ENCODE assay signal across 17 cellular contexts in the genomic region with DNA sequence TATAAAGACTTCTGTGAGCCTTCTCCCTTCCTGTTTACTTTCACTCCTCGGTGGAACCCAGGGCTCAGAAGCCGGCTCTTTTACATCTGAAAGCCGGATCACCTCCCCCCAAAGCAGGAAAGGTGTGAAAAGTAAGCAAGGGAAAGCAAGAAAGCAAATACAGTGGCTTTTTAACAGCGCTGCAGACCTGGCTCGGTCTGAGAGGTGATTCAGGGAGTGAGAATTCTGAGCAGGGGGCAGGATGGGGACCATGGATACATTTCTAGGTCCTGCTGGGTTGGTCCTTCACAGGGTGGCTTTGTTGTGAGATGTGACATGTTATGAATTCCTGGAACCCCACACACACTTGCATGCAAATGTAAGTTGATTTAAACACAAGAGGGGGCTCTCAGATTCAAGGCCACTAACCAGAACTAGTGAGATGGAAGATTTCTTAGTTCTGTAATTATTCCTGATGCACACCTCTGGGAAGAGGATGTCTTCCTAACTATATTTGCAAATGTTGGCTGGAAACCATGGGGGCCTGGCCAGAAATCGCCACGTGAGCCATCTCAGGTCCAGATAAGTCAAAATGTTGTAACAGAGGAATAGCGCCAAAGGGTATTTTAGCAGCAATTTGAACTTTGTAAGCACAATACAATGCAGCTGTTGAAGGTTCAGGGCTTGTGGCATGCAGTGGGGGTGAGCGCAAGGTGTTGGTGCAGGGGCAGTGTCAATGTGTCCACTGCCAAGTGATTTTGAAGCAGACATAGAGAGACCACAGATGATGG.
A peak's percentile ranks its signal among the peaks of the same experiment; 100 is the strongest.
DNase-seq lines count a peak whose midpoint lies in the region; ATAC-seq, FAIRE-seq and TF ChIP-seq lines count a peak whose summit lies in the region.
"Had no signal": no experiment of that assay in that cellular context is flagged by ENCODE, and none has a peak within 500 bp of the region (broad histone marks: within the 10 kb centered on the region; RNA-seq: fewer than 3 reads in every experiment).

No MANE protein-coding gene starts in this region.

- intact Hi-C loops in left colon (cut with DNase I, micrococcal nuclease): no loop called here
- intact Hi-C loops in sciatic nerve (cut with DNase I): no loop called here
- intact Hi-C loops in posterior vena cava (cut with DNase I): no loop called here

- peak; percentile 65 for DNase-seq in NCI-H1092 treated with DMSO at 0.1 percent for 48 hours (lab: John Stamatoyannopoulos, UW)
- no peak for DNase-seq in NCI-H1092 (lab: John Stamatoyannopoulos, UW)
- DNase-seq in astrocyte (ENCODE audit: low read depth): no peak
- no peak for DNase-seq in left colon
- DNase-seq in sciatic nerve (ENCODE audit: low spot score): no peak
- DNase-seq in putamen (ENCODE audit: low spot score): no peak
- no peak for DNase-seq in posterior vena cava (ENCODE audit: low spot score)
- DNase-seq: activated CD4-positive, alpha-beta T cell treated with anti-CD3 and anti-CD28 coated beads, Interleukin-2, amount 50 U/mL, for 1 hour; CD4-positive, alpha-beta memory T cell; dorsolateral prefrontal cortex; MV-4-11; natural killer cell; NCI-H2227 treated with DMSO at 0.1 percent for 48 hours had no signal

- H3K4me1 ChIP-seq in astrocyte (ENCODE audit: insufficient read depth, low read length): peaks cover under 1% of the 10 kb centered on the region

- H4K20me1 ChIP-seq in astrocyte (ENCODE audit: insufficient read depth, low read length): no peaks in the 10 kb centered on the region

- H3K4me3 ChIP-seq in astrocyte (ENCODE audit: insufficient read depth, low read depth, low read length): no peak overlapping the region
- H3K4me3 ChIP-seq: dorsolateral prefrontal cortex had no signal

- no peaks in the 10 kb centered on the region for H3K36me3 Mint-ChIP-seq in astrocyte (ENCODE audit: low read depth, unreplicated experiment)
- H3K36me3 Mint-ChIP-seq: CD4-positive, alpha-beta memory T cell; natural killer cell had no signal

- no peak overlapping the region for H3K4me3 Mint-ChIP-seq in astrocyte (ENCODE audit: unreplicated experiment)
- H3K4me3 Mint-ChIP-seq: natural killer cell had no signal

- peak overlapping the region; percentile 73 for H2AFZ ChIP-seq in astrocyte (ENCODE audit: low read depth, low read length)

- peak overlapping the region; percentile 44 for H3K4me2 ChIP-seq in astrocyte (ENCODE audit: low read length)

- peak; percentile 48 for ATAC-seq in left colon
- peak; percentile 17 for ATAC-seq in sciatic nerve
- ATAC-seq in HG02840 (IDR thresholded peaks at IDR 0.05; ENCODE audit: low FRiP score, unreplicated experiment): no peak
- ATAC-seq: HCT116, natural killer cell had no signal

- H3K9me3 ChIP-seq in astrocyte (ENCODE audit: insufficient read depth, low read depth, low read length): no peaks in the 10 kb centered on the region

- no peaks in the 10 kb centered on the region for H3K9me3 Mint-ChIP-seq in astrocyte (ENCODE audit: unreplicated experiment)
- H3K9me3 Mint-ChIP-seq: CD4-positive, alpha-beta memory T cell had no signal

- FAIRE-seq in astrocyte (lab: Jason Lieb, UNC): no peak
- FAIRE-seq: keratinocyte had no signal

- H3K27me3 ChIP-seq in astrocyte (ENCODE audit: insufficient read depth, low read length): no peaks in the 10 kb centered on the region
- H3K27me3 ChIP-seq: dorsolateral prefrontal cortex had no signal

- no peaks in the 10 kb centered on the region for H3K27me3 Mint-ChIP-seq in astrocyte (ENCODE audit: low read depth, unreplicated experiment)

- no peaks in the 10 kb centered on the region for H3K36me3 ChIP-seq in astrocyte (ENCODE audit: insufficient read depth, low read length)

- no peak for TF ChIP-seq CTCF in astrocyte (IDR thresholded peaks at IDR 0.05; ENCODE audit: insufficient read depth, low read depth, low read length)

- no peak overlapping the region for H3K9ac ChIP-seq in astrocyte (ENCODE audit: low read length)

- H3K27ac ChIP-seq in astrocyte (ENCODE audit: low read depth, low read length): no peak overlapping the region
- H3K27ac ChIP-seq: 22Rv1, dorsolateral prefrontal cortex had no signal

- peaks cover 5% of the 10 kb centered on the region for H3K4me1 Mint-ChIP-seq in astrocyte (ENCODE audit: low read depth, unreplicated experiment)
- H3K4me1 Mint-ChIP-seq: natural killer cell had no signal

- H3K27ac Mint-ChIP-seq in astrocyte (ENCODE audit: unreplicated experiment): no peak overlapping the region
- H3K27ac Mint-ChIP-seq: CD4-positive, alpha-beta memory T cell; natural killer cell had no signal

- H3K79me2 ChIP-seq in astrocyte (ENCODE audit: insufficient read depth, low read length): no peaks in the 10 kb centered on the region
